Comparison of ENCODE assay signal across 12 cellular contexts in genomic region chr10:132957981-132958885, GRCh38.
"Had no signal": no experiment of that assay in that cellular context is flagged by ENCODE, and none has a peak within 500 bp of the region (broad histone marks: within the 10 kb centered on the region; RNA-seq: fewer than 3 reads in every experiment).

No MANE protein-coding gene starts in this region.

- ATAC-seq: SK-N-SH treated with all-trans-retinoic acid at 6 μM for 48 hours; stimulated activated naive CD8-positive, alpha-beta T cell treated with anti-CD3 and anti-CD28 coated beads, Interleukin-15, Interleukin-2, amounts not matched to agents 100 U/mL and 50 U/mL, for 24 hours had no signal

- H3K9me3 Mint-ChIP-seq: activated B cell treated with CpG ODN at 0.5 μM for 24 hours; T-helper 1 cell treated with Interleukin-12 subunit alpha and Interleukin-12 subunit beta and Interleukin-4 antibody, amounts not matched to agents 30 μg/mL and 1 μg/mL, for 36 hours had no signal

- H3K9me3 ChIP-seq: psoas muscle had no signal

- H3K27ac Mint-ChIP-seq: activated B cell treated with CpG ODN at 0.5 μM for 24 hours; T-helper 1 cell treated with Interleukin-12 subunit alpha and Interleukin-12 subunit beta and Interleukin-4 antibody, amounts not matched to agents 30 μg/mL and 1 μg/mL, for 36 hours had no signal

- H3K4me1 ChIP-seq: psoas muscle had no signal

- H3K27ac ChIP-seq: psoas muscle had no signal

- DNase-seq: activated B cell treated with CpG ODN at 0.5 μM for 24 hours; activated CD4-positive, alpha-beta T cell treated with anti-CD3 and anti-CD28 coated beads, Interleukin-2, amount 50 U/mL, for 1 hour; activated T-cell treated with anti-CD3 and anti-CD28 coated beads, Interleukin-2, amount 50 U/mL, for 48 hours; foreskin melanocyte; midbrain; nucleus accumbens; stimulated activated CD4-positive, alpha-beta T cell treated with anti-CD3 and anti-CD28 coated beads, Interleukin-4, amount 100 ng/mL, for 1 hour; stimulated activated CD8-positive, alpha-beta memory T cell treated with anti-CD3 and anti-CD28 coated beads, Interleukin-4, amount 100 ng/mL, for 48 hours; stimulated activated naive CD8-positive, alpha-beta T cell treated with anti-CD3 and anti-CD28 coated beads, Interleukin-15, Interleukin-2, amounts not matched to agents 100 U/mL and 50 U/mL, for 24 hours had no signal

- H3K4me3 ChIP-seq: psoas muscle had no signal

- H3K4me3 Mint-ChIP-seq: activated B cell treated with CpG ODN at 0.5 μM for 24 hours; T-helper 1 cell treated with Interleukin-12 subunit alpha and Interleukin-12 subunit beta and Interleukin-4 antibody, amounts not matched to agents 30 μg/mL and 1 μg/mL, for 36 hours had no signal
